ENCODE assay signal across 8 cellular contexts in genomic region chr2:65432227-65433190, GRCh38. TPM values are rescaled to one million over a fixed set of nuclear protein-coding genes. Genes with fewer than 3 reads are reported as not detected.
DNase-seq lines count a peak whose midpoint lies in the region; ATAC-seq and TF ChIP-seq lines count a peak whose summit lies in the region.

SPRED2 (minus strand) TSS chr2:65432599; CDS start chr2:65431987, 612 bp downstream.

- no peaks in the 10 kb centered on the region for H3K9me2 ChIP-seq in PC-9 (ENCODE audit: insufficient read depth)

- H3K9me3 ChIP-seq in CD4-positive, alpha-beta memory T cell (ENCODE audit: control insufficient read depth in 1 of 2, low read length in 2 of 2): no peaks in the 10 kb centered on the region
- H3K9me3 ChIP-seq in PC-9 (ENCODE audit: insufficient read depth, low read depth): no peaks in the 10 kb centered on the region
- H3K9me3 ChIP-seq in esophagus muscularis mucosa: no peaks in the 10 kb centered on the region
- H3K9me3 ChIP-seq in muscle layer of colon (ENCODE audit: low read length): no peaks in the 10 kb centered on the region

- peak within 1 kb of the TSS; percentile 34 for H3K27ac ChIP-seq in CD4-positive, alpha-beta memory T cell (ENCODE audit: low read depth, low read length)
- peak within 1 kb of the TSS; percentile 59 for H3K27ac ChIP-seq in PC-9
- peak within 1 kb of the TSS; percentile 88 to 94 (median 93) for H3K27ac ChIP-seq in esophagus muscularis mucosa (replicated peaks in 1 of 4)
- peak within 1 kb of the TSS; percentile 85 for H3K27ac ChIP-seq in muscle layer of colon (ENCODE audit: low read depth, low read length)

- peaks cover 10% of the 10 kb centered on the region for H3K27me3 ChIP-seq in CD4-positive, alpha-beta memory T cell (ENCODE audit: insufficient read depth, low read length)
- no peaks in the 10 kb centered on the region for H3K27me3 ChIP-seq in PC-9 (ENCODE audit: insufficient read depth, low read depth)
- no peaks in the 10 kb centered on the region for H3K27me3 ChIP-seq in esophagus muscularis mucosa
- no peaks in the 10 kb centered on the region for H3K27me3 ChIP-seq in muscle layer of colon (ENCODE audit: control insufficient read depth in 1 of 2, insufficient read depth in 2 of 2, low read length in 2 of 2)

- H2AFZ ChIP-seq in PC-9: peak within 1 kb of the TSS; percentile 84

- H3K4me3 Mint-ChIP-seq in CD4-positive, alpha-beta memory T cell: peak within 1 kb of the TSS; percentile 90 to 97 (median 91)
- H3K4me3 Mint-ChIP-seq in activated T-cell treated with anti-CD3 and anti-CD28 coated beads, Interleukin-2, amount 50 U/mL, for 72 hours: peak within 1 kb of the TSS; percentile 90 to 95
- peak within 1 kb of the TSS; percentile 92 for H3K4me3 Mint-ChIP-seq in stimulated activated memory B cell treated with anti-CD40 and anti-IgM and Interleukin-4, amounts not matched to agents 10 μg/mL and 1 μg/mL and 100 μg/mL, for 72 hours

- DNase-seq in CD4-positive, alpha-beta memory T cell: peak; percentile 64 to 86 (median 67)
- DNase-seq in Jurkat, Clone E6-1 (ENCODE audit: low read depth, low spot score): peak; percentile 96
- peak; percentile 92 for DNase-seq in PC-9
- DNase-seq in activated T-cell treated with anti-CD3 and anti-CD28 coated beads, Interleukin-2, amount 50 U/mL, for 72 hours: peak; percentile 67 to 71
- peak; percentile 98 for DNase-seq in esophagus muscularis mucosa (ENCODE audit: extremely low spot score)

- ATAC-seq in GM21390 (IDR thresholded peaks at IDR 0.05; ENCODE audit: unreplicated experiment): peak; percentile 23
- peak; percentile 23 to 41 for ATAC-seq in activated T-cell treated with anti-CD3 and anti-CD28 coated beads, Interleukin-2, amount 50 U/mL, for 72 hours (replicated peaks in 1 of 2)
- ATAC-seq in stimulated activated memory B cell treated with anti-CD40 and anti-IgM and Interleukin-4, amounts not matched to agents 10 μg/mL and 1 μg/mL and 100 μg/mL, for 72 hours: peak; percentile 46

- H3K79me2 ChIP-seq in PC-9 (ENCODE audit: low read depth): peaks cover 62% of the 10 kb centered on the region

- CTCF ChIA-PET in CD4-positive, alpha-beta memory T cell (lab: Charles Lee; ENCODE audit: partially characterized antibody): no interaction called here
- CTCF ChIA-PET in PC-9 (lab: Charles Lee): interaction anchor here (0.8 kb wide), 1 partner anchor 331 kb away, joined by 3 read pairs; no protein-coding TSS in a partner anchor

- H3K36me3 ChIP-seq in CD4-positive, alpha-beta memory T cell (ENCODE audit: insufficient read depth, low read length): no peaks in the 10 kb centered on the region
- H3K36me3 ChIP-seq in PC-9 (ENCODE audit: low read depth) (0 out of 2 replicates have a peak, but pooled peaks cover 4% of the 10 kb centered on the region), esophagus muscularis mucosa (no peaks in the 10 kb centered on the region), muscle layer of colon (ENCODE audit: insufficient read depth, low read length) (no peaks in the 10 kb centered on the region)

- H3K27me3 Mint-ChIP-seq in CD4-positive, alpha-beta memory T cell: peaks cover 11 to 29% of the 10 kb centered on the region in 2 donors
- H3K27me3 Mint-ChIP-seq in activated T-cell treated with anti-CD3 and anti-CD28 coated beads, Interleukin-2, amount 50 U/mL, for 72 hours (ENCODE audit: low read depth): peaks cover 50% of the 10 kb centered on the region
- H3K27me3 Mint-ChIP-seq in stimulated activated memory B cell treated with anti-CD40 and anti-IgM and Interleukin-4, amounts not matched to agents 10 μg/mL and 1 μg/mL and 100 μg/mL, for 72 hours: peaks cover 46% of the 10 kb centered on the region

- TF ChIP-seq EP300 in esophagus muscularis mucosa (IDR thresholded peaks at IDR 0.05): no peak

- H4K20me1 ChIP-seq in PC-9 (ENCODE audit: insufficient read depth): peaks cover 24% of the 10 kb centered on the region

- peak within 1 kb of the TSS; percentile 67 for H3K9ac ChIP-seq in muscle layer of colon (ENCODE audit: low read length)

- H3K9me3 Mint-ChIP-seq in CD4-positive, alpha-beta memory T cell: no peaks in the 10 kb centered on the region
- no peaks in the 10 kb centered on the region for H3K9me3 Mint-ChIP-seq in activated T-cell treated with anti-CD3 and anti-CD28 coated beads, Interleukin-2, amount 50 U/mL, for 72 hours
- no peaks in the 10 kb centered on the region for H3K9me3 Mint-ChIP-seq in stimulated activated memory B cell treated with anti-CD40 and anti-IgM and Interleukin-4, amounts not matched to agents 10 μg/mL and 1 μg/mL and 100 μg/mL, for 72 hours

- peak within 1 kb of the TSS; percentile 78 to 93 (median 87) for H3K27ac Mint-ChIP-seq in CD4-positive, alpha-beta memory T cell
- H3K27ac Mint-ChIP-seq in activated T-cell treated with anti-CD3 and anti-CD28 coated beads, Interleukin-2, amount 50 U/mL, for 72 hours: no peak within 1 kb of the TSS
- H3K27ac Mint-ChIP-seq in stimulated activated memory B cell treated with anti-CD40 and anti-IgM and Interleukin-4, amounts not matched to agents 10 μg/mL and 1 μg/mL and 100 μg/mL, for 72 hours: peak within 1 kb of the TSS; percentile 82

- peak within 1 kb of the TSS; percentile 39 to 62 for H3K4me3 ChIP-seq in CD4-positive, alpha-beta memory T cell (ENCODE audit: low read length in 2 of 2)
- H3K4me3 ChIP-seq in Jurkat, Clone E6-1 (ENCODE audit: low read length): peak within 1 kb of the TSS; percentile 81
- H3K4me3 ChIP-seq in PC-9: peak within 1 kb of the TSS; percentile 91
- H3K4me3 ChIP-seq in esophagus muscularis mucosa: peak within 1 kb of the TSS; percentile 82 to 96 (median 91)
- H3K4me3 ChIP-seq in muscle layer of colon (ENCODE audit: low read depth in 1 of 2, low read length in 2 of 2): peak within 1 kb of the TSS; percentile 67 to 84

- TF ChIP-seq CTCF in PC-9 (conservative IDR thresholded peaks at IDR 0.05) (no peak), esophagus muscularis mucosa (IDR thresholded peaks at IDR 0.05) (no peak)

- TF ChIP-seq POLR2A in esophagus muscularis mucosa (IDR thresholded peaks at IDR 0.05; ENCODE audit: low read depth): peak; percentile 2

- POLR2A ChIA-PET in CD4-positive, alpha-beta memory T cell (lab: Charles Lee; ENCODE audit: partially characterized antibody): interaction anchor here (1.9 kb wide), 1 partner anchor 12 kb away, joined by 5 read pairs; no protein-coding TSS in a partner anchor
- POLR2A ChIA-PET in PC-9 (lab: Charles Lee; ENCODE audit: unreplicated experiment): interaction anchor here (0.6 kb wide), 1 partner anchor 35 kb away, joined by 5 read pairs; no protein-coding TSS in a partner anchor

- H3K4me1 Mint-ChIP-seq in CD4-positive, alpha-beta memory T cell: peaks cover 10 to 40% (median 14%) of the 10 kb centered on the region in 4 donors
- H3K4me1 Mint-ChIP-seq in activated T-cell treated with anti-CD3 and anti-CD28 coated beads, Interleukin-2, amount 50 U/mL, for 72 hours (ENCODE audit: low read depth): peaks cover 21% of the 10 kb centered on the region
- peaks cover 44% of the 10 kb centered on the region for H3K4me1 Mint-ChIP-seq in stimulated activated memory B cell treated with anti-CD40 and anti-IgM and Interleukin-4, amounts not matched to agents 10 μg/mL and 1 μg/mL and 100 μg/mL, for 72 hours

- intact Hi-C loops in CD4-positive, alpha-beta memory T cell (cut with micrococcal nuclease): loop anchor here (5.0 to 10.0 kb wide), 2 partner anchors 168 to 300 kb away; partner anchors contain the start of gene RAB1A
- intact Hi-C loops in PC-9 (cut with micrococcal nuclease; ENCODE audit: unreplicated experiment) (loop anchor here (1.0 to 5.0 kb wide), 6 partner anchors 49 to 910 kb away; partner anchors contain the start of gene AFTPH), esophagus muscularis mucosa (cut with DNase I) (loop anchor here (5.0 to 10.0 kb wide), 4 partner anchors 50 to 368 kb away; partner anchors contain the start of gene RAB1A)

- H3K4me1 ChIP-seq in CD4-positive, alpha-beta memory T cell (ENCODE audit: insufficient read depth, low read length): peaks cover 30% of the 10 kb centered on the region
- H3K4me1 ChIP-seq in PC-9 (replicated peaks; ENCODE audit: insufficient read depth): peaks cover 55% of the 10 kb centered on the region
- peaks cover 19 to 44% (median 39%) of the 10 kb centered on the region in 4 donors for H3K4me1 ChIP-seq in esophagus muscularis mucosa
- peaks cover 15% of the 10 kb centered on the region for H3K4me1 ChIP-seq in muscle layer of colon (ENCODE audit: insufficient read depth, low read length)

- H3F3A ChIP-seq in PC-9 (ENCODE audit: insufficient read depth, low read depth): peaks cover 50% of the 10 kb centered on the region

- 0% methylated on average over 51 of the region's 68 CpGs for WGBS in esophagus muscularis mucosa

- no TSS peak for BruUV-seq in PC-9 (replicated peaks; lab: Mats Ljungman, UMichigan)

- H3K4me2 ChIP-seq in PC-9: peak within 1 kb of the TSS; percentile 87

- peaks cover 0 to 18% of the 10 kb centered on the region in 2 donors for H3K36me3 Mint-ChIP-seq in CD4-positive, alpha-beta memory T cell
- peaks cover 0 to 5% of the 10 kb centered on the region in 2 donors for H3K36me3 Mint-ChIP-seq in activated T-cell treated with anti-CD3 and anti-CD28 coated beads, Interleukin-2, amount 50 U/mL, for 72 hours (ENCODE audit: insufficient read depth in 2 of 2)
- H3K36me3 Mint-ChIP-seq in stimulated activated memory B cell treated with anti-CD40 and anti-IgM and Interleukin-4, amounts not matched to agents 10 μg/mL and 1 μg/mL and 100 μg/mL, for 72 hours: no peaks in the 10 kb centered on the region

RNA-seq across cellular contexts. Expression of gene SPRED2, which starts in this region (rescaled TPM):
- total RNA-seq in CD4-positive, alpha-beta memory T cell: under 1 TPM; 0.52 to 0.72 TPM
- polyA plus RNA-seq in CD4-positive, alpha-beta memory T cell: 1 to 10 TPM in 1 of 2 donors, under 1 TPM in 1; 0.27 to 1.3 TPM
- polyA plus RNA-seq in Jurkat, Clone E6-1 (2012; ENCODE audit: insufficient read depth, insufficient read length): 18.3 TPM
- total RNA-seq in PC-9 (2021) (33.5 and 33.6 TPM in 2 replicates), esophagus muscularis mucosa (10 to 100 TPM; 17.4 to 25.6 (median 18.7) TPM)
- total RNA-seq in activated T-cell treated with anti-CD3 and anti-CD28 coated beads, Interleukin-2, amount 50 U/mL, for 72 hours: 1 to 10 TPM; 3.1 to 4.3 TPM

Comparison
In these comparisons a context has a peak if more than half of its experiments do, and no peak if none do; other contexts are left out.
1. Peak in every context shown above with its lines: DNase-seq, ATAC-seq, H3K4me3 ChIP-seq and H3K27ac ChIP-seq.
2. H3K27ac ChIP-seq: peak in every context shown above with its lines; median percentile 93 in esophagus muscularis mucosa; 85 in muscle layer of colon; 59 in PC-9; 34 in CD4-positive, alpha-beta memory T cell.